Comparison of ENCODE assay signal across 8 cellular contexts in the genomic region with DNA sequence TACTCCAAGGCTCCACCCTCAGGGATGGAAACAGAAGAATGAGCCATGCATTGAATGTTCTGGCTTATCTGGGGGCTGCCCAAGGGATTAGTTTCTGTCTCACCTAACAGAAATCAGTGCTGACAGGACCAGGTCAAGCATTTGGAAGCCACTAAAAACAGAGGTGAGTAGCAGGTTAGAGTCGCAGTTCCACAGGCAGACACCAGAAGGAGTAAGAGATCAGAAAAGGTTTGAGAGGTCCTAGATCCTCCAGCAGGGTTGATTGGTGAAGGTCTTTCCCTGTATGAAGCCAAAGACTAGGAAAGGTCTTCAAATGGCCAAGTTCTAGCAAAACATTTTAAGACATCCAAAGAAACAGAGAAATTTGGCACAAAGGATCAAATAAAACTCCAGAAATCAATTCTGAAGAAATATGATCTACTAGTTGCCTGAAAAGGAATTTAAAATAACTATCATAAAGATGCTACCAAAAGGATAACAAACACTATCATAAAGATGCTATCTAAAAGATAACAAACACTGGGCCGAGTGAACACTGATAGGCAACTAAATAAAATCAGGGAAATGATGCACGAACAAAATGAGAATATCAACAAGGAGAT. TPM values are rescaled to one million over a fixed set of nuclear protein-coding genes. Genes with fewer than 3 reads are reported as not detected.
DNase-seq lines count a peak whose midpoint lies in the region; ATAC-seq and TF ChIP-seq lines count a peak whose summit lies in the region.

No MANE protein-coding gene starts in this region.

- H3K4me3 Mint-ChIP-seq in activated CD4-positive, alpha-beta memory T cell treated with anti-CD3 and anti-CD28 coated beads, Interleukin-2, amount 10 ng/mL, durations not matched to agents 7 days and 5 days: no peak overlapping the region

- H3K9me3 ChIP-seq in BE2C: no peaks in the 10 kb centered on the region

- no peak for ATAC-seq in GM18868 (IDR thresholded peaks at IDR 0.05; ENCODE audit: unreplicated experiment)

- peaks cover 9% of the 10 kb centered on the region for H3K36me3 Mint-ChIP-seq in activated CD4-positive, alpha-beta memory T cell treated with anti-CD3 and anti-CD28 coated beads, Interleukin-2, amount 10 ng/mL, durations not matched to agents 7 days and 5 days (ENCODE audit: low read depth)

- no peak overlapping the region for H3K27ac Mint-ChIP-seq in activated CD4-positive, alpha-beta memory T cell treated with anti-CD3 and anti-CD28 coated beads, Interleukin-2, amount 10 ng/mL, durations not matched to agents 7 days and 5 days

- H3K27me3 ChIP-seq in BE2C: peaks cover 16% of the 10 kb centered on the region

- POLR2A ChIA-PET in activated CD4-positive, alpha-beta memory T cell treated with anti-CD3 and anti-CD28 coated beads, Interleukin-2, amount 10 ng/mL, durations not matched to agents 7 days and 5 days (lab: Charles Lee): no interaction called here

- peaks cover 5% of the 10 kb centered on the region for H3K9me3 Mint-ChIP-seq in activated CD4-positive, alpha-beta memory T cell treated with anti-CD3 and anti-CD28 coated beads, Interleukin-2, amount 10 ng/mL, durations not matched to agents 7 days and 5 days

- TF ChIP-seq CTCF in BE2C (IDR thresholded peaks at IDR 0.05; ENCODE audit: low read depth, low read length): peak; percentile 67
- peak; percentile 66 for TF ChIP-seq CTCF in GM20000 (IDR thresholded peaks at IDR 0.05; ENCODE audit: extremely low read depth, missing control alignments)
- peak; percentile 97 for TF ChIP-seq CTCF in retinal pigment epithelial cell (conservative IDR thresholded peaks at IDR 0.05; ENCODE audit: low read depth, low read length)

- peaks cover 11% of the 10 kb centered on the region for H3K27me3 Mint-ChIP-seq in activated CD4-positive, alpha-beta memory T cell treated with anti-CD3 and anti-CD28 coated beads, Interleukin-2, amount 10 ng/mL, durations not matched to agents 7 days and 5 days

- CTCF ChIA-PET in activated CD4-positive, alpha-beta memory T cell treated with anti-CD3 and anti-CD28 coated beads, Interleukin-2, amount 10 ng/mL, durations not matched to agents 7 days and 5 days (lab: Charles Lee): interaction anchor here (0.9 to 2.7 kb wide), 8 partner anchors 10 to 351 kb away, joined by 3 to 19 read pairs (median 5); no protein-coding TSS in a partner anchor

- DNase-seq in BE2C (peak; percentile 25), GM20000 (ENCODE audit: low spot score) (peak; percentile 57), NCI-H345 treated with DMSO at 0.1 percent for 48 hours (lab: John Stamatoyannopoulos, UW; ENCODE audit: unreplicated experiment) (peak; percentile 58), fibroblast of peridontal ligament (ENCODE audit: extremely low read depth) (peak; percentile 36), retinal pigment epithelial cell (ENCODE audit: low read depth) (peak; percentile 30), nucleus accumbens (lab: John Stamatoyannopoulos, UW) (no peak)
- DNase-seq in activated CD4-positive, alpha-beta memory T cell treated with anti-CD3 and anti-CD28 coated beads, Interleukin-2, amount 10 ng/mL, durations not matched to agents 7 days and 5 days: peak; percentile 52

- no peaks in the 10 kb centered on the region for H3K4me1 ChIP-seq in BE2C

- no peak overlapping the region for H3K4me3 ChIP-seq in BE2C (ENCODE audit: low read depth, low read length)
- no peak overlapping the region for H3K4me3 ChIP-seq in retinal pigment epithelial cell (ENCODE audit: low read length)

- H3K4me1 Mint-ChIP-seq in activated CD4-positive, alpha-beta memory T cell treated with anti-CD3 and anti-CD28 coated beads, Interleukin-2, amount 10 ng/mL, durations not matched to agents 7 days and 5 days: no peaks in the 10 kb centered on the region

- H3K36me3 ChIP-seq in BE2C: no peaks in the 10 kb centered on the region

RNA-seq across cellular contexts. Expression of a gene that starts 19.5 kb away (rescaled TPM):
- not detected for polyA plus RNA-seq in BE2C (2012; ENCODE audit: insufficient read depth, insufficient read length, low read depth)
- total RNA-seq in activated CD4-positive, alpha-beta memory T cell treated with anti-CD3 and anti-CD28 coated beads, Interleukin-2, amount 10 ng/mL, durations not matched to agents 7 days and 5 days: 10 to 100 TPM; 14.1 to 14.7 TPM

RNA-seq across cellular contexts. Expression of a gene that starts 21.8 kb away (rescaled TPM):
- polyA plus RNA-seq in BE2C (2012; ENCODE audit: insufficient read depth, insufficient read length, low read depth): 35.3 TPM
- 10 to 100 TPM; 45.5 to 47.9 TPM for total RNA-seq in activated CD4-positive, alpha-beta memory T cell treated with anti-CD3 and anti-CD28 coated beads, Interleukin-2, amount 10 ng/mL, durations not matched to agents 7 days and 5 days

Comparison
In these comparisons a context has a peak if more than half of its experiments do, and no peak if none do; other contexts are left out.
1. DNase-seq: peak in BE2C (single experiment), GM20000 (single experiment), NCI-H345 treated with DMSO at 0.1 percent for 48 hours (single experiment), activated CD4-positive, alpha-beta memory T cell treated with anti-CD3 and anti-CD28 coated beads, Interleukin-2, amount 10 ng/mL, durations not matched to agents 7 days and 5 days (single experiment), fibroblast of peridontal ligament (single experiment) and retinal pigment epithelial cell (single experiment); none in nucleus accumbens (0 of 56).
2. Peak in every context shown above with its lines, with median percentiles within 50 percentile points of each other: CTCF ChIP-seq.